Comparison of ENCODE assay signal across 1 cellular context in genomic region chr3:105811518-105812193, GRCh38.
TF ChIP-seq lines count a peak whose summit lies in the region.

No MANE protein-coding gene starts in this region.

TF ChIP-seq in GM12878, 131 proteins besides CTCF, POLR2A, EP300 and RAD21 (continued from another document):
- no peak for TF ChIP-seq ZBTB4 (CRISPR knock-in tag; IDR thresholded peaks at IDR 0.05)
TF ChIP-seq in GM12878: peak in this region for 1.
